17 cellular contexts compared by ENCODE assay signal in genomic region chr4:88743696-88744095, GRCh38. TPM values are rescaled to one million over a fixed set of nuclear protein-coding genes. Genes with fewer than 3 reads are reported as not detected.
DNase-seq lines count a peak whose midpoint lies in the region; ATAC-seq and TF ChIP-seq lines count a peak whose summit lies in the region.
"Had no signal": no experiment of that assay in that cellular context is flagged by ENCODE, and none has a peak within 500 bp of the region (broad histone marks: within the 10 kb centered on the region; RNA-seq: fewer than 3 reads in every experiment).

No MANE protein-coding gene starts in this region.

- H3K27me3 ChIP-seq in brain microvascular endothelial cell (replicated peaks): no peaks in the 10 kb centered on the region
- no peaks in the 10 kb centered on the region for H3K27me3 ChIP-seq in spleen (replicated peaks in 1 of 7)
- H3K27me3 ChIP-seq: cardiac muscle cell had no signal

- no peaks in the 10 kb centered on the region for H3K27me3 Mint-ChIP-seq in stimulated activated memory B cell treated with anti-CD40 and anti-IgM and Interleukin-4, amounts not matched to agents 10 μg/mL and 1 μg/mL and 100 μg/mL, for 72 hours
- H3K27me3 Mint-ChIP-seq: natural killer cell treated with Interleukin-12 subunit alpha and Interleukin-12 subunit beta and Interleukin-15 and Interleukin-18, amount 100 ng/mL, for 72 hours had no signal

- no peaks in the 10 kb centered on the region for H3K4me1 ChIP-seq in spleen

- intact Hi-C loops in spleen (cut with DNase I; ENCODE audit: low total_unique reads): no loop called here

- TF ChIP-seq POLR2A in spleen (IDR thresholded peaks at IDR 0.05): no peak

- H3K9me3 Mint-ChIP-seq in stimulated activated memory B cell treated with anti-CD40 and anti-IgM and Interleukin-4, amounts not matched to agents 10 μg/mL and 1 μg/mL and 100 μg/mL, for 72 hours: no peaks in the 10 kb centered on the region
- H3K9me3 Mint-ChIP-seq: natural killer cell treated with Interleukin-12 subunit alpha and Interleukin-12 subunit beta and Interleukin-15 and Interleukin-18, amount 100 ng/mL, for 72 hours had no signal

- DNase-seq in ACHN (peak; percentile 51), M059J (ENCODE audit: low read depth) (peak; percentile 75), brain microvascular endothelial cell (peak; percentile 72), kidney tubule cell (ENCODE audit: low spot score) (peak; percentile 78), spleen (no peak), iPS-NIHi7 (ENCODE audit: extremely low spot score) (no peak)
- DNase-seq: activated CD4-positive, alpha-beta T cell treated with anti-CD3 and anti-CD28 coated beads, Interleukin-2, amount 50 U/mL, for 48 hours; hypothalamus; MM.1S; NCI-H2081; NCI-H82; SHP77; T1000 had no signal

- H3K27ac Mint-ChIP-seq in stimulated activated memory B cell treated with anti-CD40 and anti-IgM and Interleukin-4, amounts not matched to agents 10 μg/mL and 1 μg/mL and 100 μg/mL, for 72 hours: no peak overlapping the region
- H3K27ac Mint-ChIP-seq: natural killer cell treated with Interleukin-12 subunit alpha and Interleukin-12 subunit beta and Interleukin-15 and Interleukin-18, amount 100 ng/mL, for 72 hours had no signal

- no peaks in the 10 kb centered on the region for H3K4me1 Mint-ChIP-seq in stimulated activated memory B cell treated with anti-CD40 and anti-IgM and Interleukin-4, amounts not matched to agents 10 μg/mL and 1 μg/mL and 100 μg/mL, for 72 hours

- no peak overlapping the region for H3K4me3 Mint-ChIP-seq in stimulated activated memory B cell treated with anti-CD40 and anti-IgM and Interleukin-4, amounts not matched to agents 10 μg/mL and 1 μg/mL and 100 μg/mL, for 72 hours
- H3K4me3 Mint-ChIP-seq: natural killer cell treated with Interleukin-12 subunit alpha and Interleukin-12 subunit beta and Interleukin-15 and Interleukin-18, amount 100 ng/mL, for 72 hours had no signal

- H3K36me3 Mint-ChIP-seq in stimulated activated memory B cell treated with anti-CD40 and anti-IgM and Interleukin-4, amounts not matched to agents 10 μg/mL and 1 μg/mL and 100 μg/mL, for 72 hours: peaks cover 4% of the 10 kb centered on the region

- H3K27ac ChIP-seq in brain microvascular endothelial cell (peak overlapping the region; percentile 82), spleen (no peak overlapping the region)
- H3K27ac ChIP-seq: cardiac muscle cell had no signal

- H3K4me3 ChIP-seq in brain microvascular endothelial cell (ENCODE audit: low read depth, low read length) (no peak overlapping the region), spleen (no peak overlapping the region)
- H3K4me3 ChIP-seq: cardiac muscle cell had no signal

- in situ Hi-C loops in ACHN (cut with HindIII; ENCODE audit: low pct_ligation_motif_present, low pct_unique_long_range_greater_than_20kb, low sequenced_read_pairs): no loop called here
- in situ Hi-C loops in brain microvascular endothelial cell (cut with HindIII; ENCODE audit: low pct_ligation_motif_present, low sequenced_read_pairs): no loop called here

- ATAC-seq in stimulated activated memory B cell treated with anti-CD40 and anti-IgM and Interleukin-4, amounts not matched to agents 10 μg/mL and 1 μg/mL and 100 μg/mL, for 72 hours: no peak
- no peak for ATAC-seq in GM21786 (IDR thresholded peaks at IDR 0.05; ENCODE audit: unreplicated experiment)
- ATAC-seq: natural killer cell treated with Interleukin-12 subunit alpha and Interleukin-12 subunit beta and Interleukin-15 and Interleukin-18, amount 100 ng/mL, for 72 hours had no signal

- 92 to 98% (median 94%) methylated on average over 3 of the region's 3 CpGs for WGBS in spleen, 5 donors

- H3K36me3 ChIP-seq in brain microvascular endothelial cell (replicated peaks) (peaks cover 12% of the 10 kb centered on the region), spleen (peaks cover 0 to 55% (median 9%) of the 10 kb centered on the region in 6 donors)

- no peak for TF ChIP-seq CTCF in brain microvascular endothelial cell (IDR thresholded peaks at IDR 0.05; ENCODE audit: low read depth, low read length, missing control alignments)
- TF ChIP-seq CTCF in spleen (IDR thresholded peaks at IDR 0.05 in 8 of 11, conservative IDR thresholded peaks at IDR 0.05 in 3 of 11): no peak

- no peaks in the 10 kb centered on the region for H3K9me3 ChIP-seq in spleen

RNA-seq across cellular contexts. Expression of gene NAP1L5, which starts 46.1 kb away (rescaled TPM):
- 8.4 and 13.8 TPM in 2 replicates for total RNA-seq in M059J (2014; rRNA removed; shearing (Covaris generic))
- total RNA-seq in spleen: 1 to 10 TPM; 3.8 to 6.1 (median 4.8) TPM
- polyA plus RNA-seq in spleen: 1 to 10 TPM; 3.5 to 6.7 (median 5.0) TPM

Comparison
In these comparisons a context has a peak if more than half of its experiments do, and no peak if none do; other contexts are left out.
1. DNase-seq: peak in ACHN (single experiment), M059J (single experiment), brain microvascular endothelial cell (single experiment) and kidney tubule cell (single experiment); none in spleen (single experiment) and iPS-NIHi7 (single experiment).